Comparison of ENCODE assay signal across 8 cellular contexts in genomic region chr12:120713861-120714482, GRCh38. TPM values are rescaled to one million over a fixed set of nuclear protein-coding genes. Genes with fewer than 3 reads are reported as not detected.
DNase-seq lines count a peak whose midpoint lies in the region; ATAC-seq and TF ChIP-seq lines count a peak whose summit lies in the region.

No MANE protein-coding gene starts in this region.

- H3K4me3 Mint-ChIP-seq in endothelial cell (ENCODE audit: unreplicated experiment): no peak overlapping the region

- H3K4me1 Mint-ChIP-seq in endothelial cell (ENCODE audit: unreplicated experiment): peaks cover 17% of the 10 kb centered on the region

- H3K36me3 Mint-ChIP-seq in endothelial cell (ENCODE audit: low read depth, unreplicated experiment): peaks cover 21% of the 10 kb centered on the region

- no peak overlapping the region for H3K27ac Mint-ChIP-seq in endothelial cell (ENCODE audit: unreplicated experiment)

- H3K27me3 Mint-ChIP-seq in endothelial cell (ENCODE audit: unreplicated experiment): peaks cover 12% of the 10 kb centered on the region

- no peak for ATAC-seq in HG03039 (IDR thresholded peaks at IDR 0.05; ENCODE audit: unreplicated experiment)

- DNase-seq in DMS153 (lab: John Stamatoyannopoulos, UW) (peak; percentile 63), HuH-7 (ENCODE audit: low spot score) (peak; percentile 74), NOMO-1 treated with dmso at 0.1 percent for 144 hours (lab: John Stamatoyannopoulos, UW; ENCODE audit: unreplicated experiment) (peak; percentile 51), endothelial cell (ENCODE audit: low spot score) (peak; percentile 77), myocyte (ENCODE audit: low read depth) (peak; percentile 87)
- peak; percentile 74 for DNase-seq in activated CD8-positive, alpha-beta memory T cell treated with anti-CD3 and anti-CD28 coated beads for 24 hours
- peak; percentile 38 to 60 for DNase-seq in stimulated activated CD8-positive, alpha-beta memory T cell treated with anti-CD3 and anti-CD28 coated beads, Interleukin-7, amount 100 ng/mL, for 4 hours (ENCODE audit: low read depth in 2 of 2)

- peak; percentile 82 for TF ChIP-seq CTCF in endothelial cell (IDR thresholded peaks at IDR 0.05; ENCODE audit: unreplicated experiment)

- no peaks in the 10 kb centered on the region for H3K9me3 Mint-ChIP-seq in endothelial cell (ENCODE audit: unreplicated experiment)

RNA-seq across cellular contexts. Expression of gene UNC119B, which starts 3.7 kb away (rescaled TPM):
- 35.0 TPM for total RNA-seq in endothelial cell (ENCODE audit: unreplicated experiment)
- total RNA-seq in myocyte: 7.8 and 9.3 TPM in 2 replicates
- polyA plus RNA-seq in myocyte (2012): 20.8 TPM

RNA-seq across cellular contexts. Expression of gene ACADS, which starts 11.7 kb away (rescaled TPM):
- 5.6 TPM for total RNA-seq in endothelial cell (ENCODE audit: unreplicated experiment)
- 23.2 and 24.2 TPM in 2 replicates for total RNA-seq in myocyte
- 10.8 TPM for polyA plus RNA-seq in myocyte (2012)

RNA-seq across cellular contexts. Expression of gene MLEC, which starts 27.0 kb away (rescaled TPM):
- 124 TPM for total RNA-seq in endothelial cell (ENCODE audit: unreplicated experiment)
- total RNA-seq in myocyte: 95.0 and 115 TPM in 2 replicates
- 75.7 TPM for polyA plus RNA-seq in myocyte (2012)
